Comparison of ENCODE assay signal across 1 cellular context in the genomic region with DNA sequence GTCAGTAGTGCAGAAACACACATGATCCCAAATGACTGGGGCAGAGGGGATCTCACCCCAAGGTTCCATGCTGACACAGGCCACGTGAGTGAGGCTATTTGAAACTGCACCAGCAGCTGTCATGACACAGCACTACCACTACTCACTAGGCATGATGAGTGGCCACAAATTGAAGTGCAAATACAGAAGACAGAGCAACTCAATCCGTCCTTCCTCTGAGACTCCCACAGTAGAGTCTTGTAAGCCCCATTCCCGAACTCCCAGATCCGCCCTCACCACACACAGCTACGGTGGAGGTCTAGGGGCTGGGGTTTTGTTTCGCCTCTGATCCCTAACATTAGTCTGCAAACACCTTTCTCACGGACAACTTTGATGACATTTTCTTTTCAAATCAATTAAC.
A peak's percentile ranks its signal among the peaks of the same experiment; 100 is the strongest.
TF ChIP-seq lines count a peak whose summit lies in the region.

No MANE protein-coding gene starts in this region.

TF ChIP-seq in K562, 482 proteins besides CTCF, POLR2A, EP300 and RAD21 (continued from another document and continues in another):
- TF ChIP-seq, protein P1, sequence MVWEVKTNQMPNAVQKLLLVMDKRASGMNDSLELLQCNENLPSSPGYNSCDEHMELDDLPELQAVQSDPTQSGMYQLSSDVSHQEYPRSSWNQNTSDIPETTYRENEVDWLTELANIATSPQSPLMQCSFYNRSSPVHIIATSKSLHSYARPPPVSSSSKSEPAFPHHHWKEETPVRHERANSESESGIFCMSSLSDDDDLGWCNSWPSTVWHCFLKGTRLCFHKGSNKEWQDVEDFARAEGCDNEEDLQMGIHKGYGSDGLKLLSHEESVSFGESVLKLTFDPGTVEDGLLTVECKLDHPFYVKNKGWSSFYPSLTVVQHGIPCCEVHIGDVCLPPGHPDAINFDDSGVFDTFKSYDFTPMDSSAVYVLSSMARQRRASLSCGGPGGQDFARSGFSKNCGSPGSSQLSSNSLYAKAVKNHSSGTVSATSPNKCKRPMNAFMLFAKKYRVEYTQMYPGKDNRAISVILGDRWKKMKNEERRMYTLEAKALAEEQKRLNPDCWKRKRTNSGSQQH (CRISPR knock-in tag; IDR thresholded peaks at IDR 0.05), result no peak
- TF ChIP-seq CBX2 (IDR thresholded peaks at IDR 0.05; ENCODE audit: insufficient read depth, low read length, poor library complexity, severe bottlenecking) (no peak), ELF4 (CRISPR knock-in tag; IDR thresholded peaks at IDR 0.05) (no peak), ZC3H4 (CRISPR knock-in tag; IDR thresholded peaks at IDR 0.05; ENCODE audit: borderline replicate concordance) (no peak), KLF6 (CRISPR knock-in tag; IDR thresholded peaks at IDR 0.05; ENCODE audit: borderline replicate concordance) (no peak), GABPA (tag; conservative IDR thresholded peaks at IDR 0.05; ENCODE audit: low read depth) (no peak), TSC22D4 (tag; IDR thresholded peaks at IDR 0.05) (no peak), ZFP36 (IDR thresholded peaks at IDR 0.05; ENCODE audit: low read depth, low read length, partially characterized antibody) (no peak), MTA2 (IDR thresholded peaks at IDR 0.05; ENCODE audit: low read depth) (no peak), ETV5 (CRISPR knock-in tag; IDR thresholded peaks at IDR 0.05; ENCODE audit: low read depth) (0 out of 2 replicates have a peak, but pooled peaks have one; percentile 41), SMC3 (conservative IDR thresholded peaks at IDR 0.05; ENCODE audit: insufficient read depth, low read depth, low read length) (no peak; the same call in 1 of the 2 replicates), PRPF4 (IDR thresholded peaks at IDR 0.05; ENCODE audit: insufficient read depth, low read depth, low read length, poor library complexity, severe bottlenecking) (no peak), EZH2 (IDR thresholded peaks at IDR 0.05; ENCODE audit: borderline replicate concordance, low read depth, low read length) (no peak), DNMT1 (IDR thresholded peaks at IDR 0.05) (no peak), CBX8 (IDR thresholded peaks at IDR 0.05; ENCODE audit: borderline replicate concordance, extremely low read depth, low read depth, low read length, poor library complexity, severe bottlenecking) (no peak), ZNF175 (CRISPR knock-in tag; IDR thresholded peaks at IDR 0.05; ENCODE audit: low read depth) (0 out of 2 replicates have a peak, but pooled peaks have one; percentile 30), RUNX1 (IDR thresholded peaks at IDR 0.05; ENCODE audit: low read depth) (peak; percentile 53; the same call in 1 of the 2 replicates), RAD51 (IDR thresholded peaks at IDR 0.05; ENCODE audit: borderline replicate concordance, low read depth) (peak; percentile 81), HEY1 (CRISPR knock-in tag; IDR thresholded peaks at IDR 0.05; ENCODE audit: borderline replicate concordance) (no peak), MEF2A (IDR thresholded peaks at IDR 0.05; ENCODE audit: control insufficient read depth, low read depth, low read length) (no peak), FOXK1 (CRISPR knock-in tag; IDR thresholded peaks at IDR 0.05; ENCODE audit: borderline replicate concordance) (no peak), MAFK (IDR thresholded peaks at IDR 0.05; ENCODE audit: low read length) (peak; percentile 95), SIN3A (IDR thresholded peaks at IDR 0.05; ENCODE audit: borderline replicate concordance in 2 of 2, control insufficient read depth in 1 of 2, low read depth in 2 of 2, low read length in 2 of 2) (peak; percentile 99), SIN3B (IDR thresholded peaks at IDR 0.05; ENCODE audit: low read depth) (no peak)
- TF ChIP-seq, protein P2, sequence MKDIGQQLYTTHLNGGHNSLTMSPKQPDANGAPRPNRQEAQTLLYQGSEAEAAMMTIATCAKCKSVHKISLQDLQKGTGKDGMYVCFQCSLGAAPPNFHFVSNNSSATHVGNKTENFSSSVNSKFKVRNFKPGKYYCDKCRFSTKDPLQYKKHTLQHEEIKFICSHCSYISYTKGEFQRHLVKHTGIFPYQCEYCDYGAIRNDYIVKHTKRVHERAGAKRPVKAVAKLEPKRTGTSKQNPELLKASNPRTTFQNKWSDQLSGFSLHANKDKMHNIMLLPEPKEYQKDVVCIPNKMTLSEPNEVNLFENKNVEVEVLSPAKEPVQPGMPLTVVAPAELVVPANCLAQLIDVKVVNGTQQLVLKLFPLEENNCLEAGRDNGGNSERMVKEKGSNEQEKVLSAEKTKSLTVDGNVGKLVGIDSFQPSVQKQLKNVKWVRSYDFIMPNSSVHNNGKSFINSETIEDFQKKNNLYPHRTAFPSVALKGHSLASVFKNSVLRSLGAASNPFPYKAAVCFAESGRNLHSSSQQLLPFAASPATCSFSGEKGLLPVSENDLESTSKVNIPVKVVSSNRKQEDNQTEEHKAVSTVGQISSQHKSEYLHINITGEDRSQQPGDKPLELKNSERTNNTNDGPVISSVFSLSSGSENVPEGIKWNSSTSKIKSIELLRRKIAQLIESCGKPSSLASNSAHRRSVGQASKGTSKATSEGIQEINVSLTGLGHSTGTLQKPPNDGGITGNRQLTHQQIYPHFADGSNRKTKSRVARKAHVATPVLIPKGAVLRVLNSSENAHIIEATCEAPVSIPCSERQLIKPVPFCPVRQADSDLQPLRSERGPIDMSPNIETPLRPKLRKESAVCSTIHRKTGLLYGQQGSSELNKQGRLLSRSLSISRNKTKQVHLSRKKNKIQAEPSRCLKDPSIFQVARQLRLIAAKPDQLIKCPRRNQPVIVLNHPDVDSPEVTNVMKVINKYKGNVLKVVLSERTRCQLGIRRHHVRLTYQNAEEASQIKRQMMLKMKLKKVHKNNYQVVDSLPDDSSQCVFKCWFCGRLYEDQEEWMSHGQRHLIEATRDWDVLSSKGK (CRISPR knock-in tag; IDR thresholded peaks at IDR 0.05), result no peak
- TF ChIP-seq, protein P3, sequence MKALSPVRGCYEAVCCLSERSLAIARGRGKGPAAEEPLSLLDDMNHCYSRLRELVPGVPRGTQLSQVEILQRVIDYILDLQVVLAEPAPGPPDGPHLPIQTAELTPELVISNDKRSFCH (CRISPR knock-in tag; IDR thresholded peaks at IDR 0.05), result no peak
- TF ChIP-seq, protein P3 (tag; IDR thresholded peaks at IDR 0.05), result 0 out of 2 replicates have a peak, but pooled peaks have one; percentile 63
- TF ChIP-seq, protein P4, sequence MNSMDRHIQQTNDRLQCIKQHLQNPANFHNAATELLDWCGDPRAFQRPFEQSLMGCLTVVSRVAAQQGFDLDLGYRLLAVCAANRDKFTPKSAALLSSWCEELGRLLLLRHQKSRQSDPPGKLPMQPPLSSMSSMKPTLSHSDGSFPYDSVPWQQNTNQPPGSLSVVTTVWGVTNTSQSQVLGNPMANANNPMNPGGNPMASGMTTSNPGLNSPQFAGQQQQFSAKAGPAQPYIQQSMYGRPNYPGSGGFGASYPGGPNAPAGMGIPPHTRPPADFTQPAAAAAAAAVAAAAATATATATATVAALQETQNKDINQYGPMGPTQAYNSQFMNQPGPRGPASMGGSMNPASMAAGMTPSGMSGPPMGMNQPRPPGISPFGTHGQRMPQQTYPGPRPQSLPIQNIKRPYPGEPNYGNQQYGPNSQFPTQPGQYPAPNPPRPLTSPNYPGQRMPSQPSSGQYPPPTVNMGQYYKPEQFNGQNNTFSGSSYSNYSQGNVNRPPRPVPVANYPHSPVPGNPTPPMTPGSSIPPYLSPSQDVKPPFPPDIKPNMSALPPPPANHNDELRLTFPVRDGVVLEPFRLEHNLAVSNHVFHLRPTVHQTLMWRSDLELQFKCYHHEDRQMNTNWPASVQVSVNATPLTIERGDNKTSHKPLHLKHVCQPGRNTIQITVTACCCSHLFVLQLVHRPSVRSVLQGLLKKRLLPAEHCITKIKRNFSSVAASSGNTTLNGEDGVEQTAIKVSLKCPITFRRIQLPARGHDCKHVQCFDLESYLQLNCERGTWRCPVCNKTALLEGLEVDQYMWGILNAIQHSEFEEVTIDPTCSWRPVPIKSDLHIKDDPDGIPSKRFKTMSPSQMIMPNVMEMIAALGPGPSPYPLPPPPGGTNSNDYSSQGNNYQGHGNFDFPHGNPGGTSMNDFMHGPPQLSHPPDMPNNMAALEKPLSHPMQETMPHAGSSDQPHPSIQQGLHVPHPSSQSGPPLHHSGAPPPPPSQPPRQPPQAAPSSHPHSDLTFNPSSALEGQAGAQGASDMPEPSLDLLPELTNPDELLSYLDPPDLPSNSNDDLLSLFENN (IDR thresholded peaks at IDR 0.05; ENCODE audit: low read depth in 2 of 2, low read length in 2 of 2), result peak; percentile 10 to 76; a peak in 2 of 4 replicates
- TF ChIP-seq, protein P5, sequence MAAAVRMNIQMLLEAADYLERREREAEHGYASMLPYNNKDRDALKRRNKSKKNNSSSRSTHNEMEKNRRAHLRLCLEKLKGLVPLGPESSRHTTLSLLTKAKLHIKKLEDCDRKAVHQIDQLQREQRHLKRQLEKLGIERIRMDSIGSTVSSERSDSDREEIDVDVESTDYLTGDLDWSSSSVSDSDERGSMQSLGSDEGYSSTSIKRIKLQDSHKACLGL (CRISPR knock-in tag; IDR thresholded peaks at IDR 0.05; ENCODE audit: borderline replicate concordance, poor library complexity, severe bottlenecking), result peak; percentile 84
- TF ChIP-seq, protein P6, sequence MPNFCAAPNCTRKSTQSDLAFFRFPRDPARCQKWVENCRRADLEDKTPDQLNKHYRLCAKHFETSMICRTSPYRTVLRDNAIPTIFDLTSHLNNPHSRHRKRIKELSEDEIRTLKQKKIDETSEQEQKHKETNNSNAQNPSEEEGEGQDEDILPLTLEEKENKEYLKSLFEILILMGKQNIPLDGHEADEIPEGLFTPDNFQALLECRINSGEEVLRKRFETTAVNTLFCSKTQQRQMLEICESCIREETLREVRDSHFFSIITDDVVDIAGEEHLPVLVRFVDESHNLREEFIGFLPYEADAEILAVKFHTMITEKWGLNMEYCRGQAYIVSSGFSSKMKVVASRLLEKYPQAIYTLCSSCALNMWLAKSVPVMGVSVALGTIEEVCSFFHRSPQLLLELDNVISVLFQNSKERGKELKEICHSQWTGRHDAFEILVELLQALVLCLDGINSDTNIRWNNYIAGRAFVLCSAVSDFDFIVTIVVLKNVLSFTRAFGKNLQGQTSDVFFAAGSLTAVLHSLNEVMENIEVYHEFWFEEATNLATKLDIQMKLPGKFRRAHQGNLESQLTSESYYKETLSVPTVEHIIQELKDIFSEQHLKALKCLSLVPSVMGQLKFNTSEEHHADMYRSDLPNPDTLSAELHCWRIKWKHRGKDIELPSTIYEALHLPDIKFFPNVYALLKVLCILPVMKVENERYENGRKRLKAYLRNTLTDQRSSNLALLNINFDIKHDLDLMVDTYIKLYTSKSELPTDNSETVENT (CRISPR knock-in tag; IDR thresholded peaks at IDR 0.05), result no peak
- TF ChIP-seq, protein P7, sequence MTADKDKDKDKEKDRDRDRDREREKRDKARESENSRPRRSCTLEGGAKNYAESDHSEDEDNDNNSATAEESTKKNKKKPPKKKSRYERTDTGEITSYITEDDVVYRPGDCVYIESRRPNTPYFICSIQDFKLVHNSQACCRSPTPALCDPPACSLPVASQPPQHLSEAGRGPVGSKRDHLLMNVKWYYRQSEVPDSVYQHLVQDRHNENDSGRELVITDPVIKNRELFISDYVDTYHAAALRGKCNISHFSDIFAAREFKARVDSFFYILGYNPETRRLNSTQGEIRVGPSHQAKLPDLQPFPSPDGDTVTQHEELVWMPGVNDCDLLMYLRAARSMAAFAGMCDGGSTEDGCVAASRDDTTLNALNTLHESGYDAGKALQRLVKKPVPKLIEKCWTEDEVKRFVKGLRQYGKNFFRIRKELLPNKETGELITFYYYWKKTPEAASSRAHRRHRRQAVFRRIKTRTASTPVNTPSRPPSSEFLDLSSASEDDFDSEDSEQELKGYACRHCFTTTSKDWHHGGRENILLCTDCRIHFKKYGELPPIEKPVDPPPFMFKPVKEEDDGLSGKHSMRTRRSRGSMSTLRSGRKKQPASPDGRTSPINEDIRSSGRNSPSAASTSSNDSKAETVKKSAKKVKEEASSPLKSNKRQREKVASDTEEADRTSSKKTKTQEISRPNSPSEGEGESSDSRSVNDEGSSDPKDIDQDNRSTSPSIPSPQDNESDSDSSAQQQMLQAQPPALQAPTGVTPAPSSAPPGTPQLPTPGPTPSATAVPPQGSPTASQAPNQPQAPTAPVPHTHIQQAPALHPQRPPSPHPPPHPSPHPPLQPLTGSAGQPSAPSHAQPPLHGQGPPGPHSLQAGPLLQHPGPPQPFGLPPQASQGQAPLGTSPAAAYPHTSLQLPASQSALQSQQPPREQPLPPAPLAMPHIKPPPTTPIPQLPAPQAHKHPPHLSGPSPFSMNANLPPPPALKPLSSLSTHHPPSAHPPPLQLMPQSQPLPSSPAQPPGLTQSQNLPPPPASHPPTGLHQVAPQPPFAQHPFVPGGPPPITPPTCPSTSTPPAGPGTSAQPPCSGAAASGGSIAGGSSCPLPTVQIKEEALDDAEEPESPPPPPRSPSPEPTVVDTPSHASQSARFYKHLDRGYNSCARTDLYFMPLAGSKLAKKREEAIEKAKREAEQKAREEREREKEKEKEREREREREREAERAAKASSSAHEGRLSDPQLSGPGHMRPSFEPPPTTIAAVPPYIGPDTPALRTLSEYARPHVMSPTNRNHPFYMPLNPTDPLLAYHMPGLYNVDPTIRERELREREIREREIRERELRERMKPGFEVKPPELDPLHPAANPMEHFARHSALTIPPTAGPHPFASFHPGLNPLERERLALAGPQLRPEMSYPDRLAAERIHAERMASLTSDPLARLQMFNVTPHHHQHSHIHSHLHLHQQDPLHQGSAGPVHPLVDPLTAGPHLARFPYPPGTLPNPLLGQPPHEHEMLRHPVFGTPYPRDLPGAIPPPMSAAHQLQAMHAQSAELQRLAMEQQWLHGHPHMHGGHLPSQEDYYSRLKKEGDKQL (CRISPR knock-in tag; IDR thresholded peaks at IDR 0.05; ENCODE audit: borderline replicate concordance), result no peak
- TF ChIP-seq, protein P8, sequence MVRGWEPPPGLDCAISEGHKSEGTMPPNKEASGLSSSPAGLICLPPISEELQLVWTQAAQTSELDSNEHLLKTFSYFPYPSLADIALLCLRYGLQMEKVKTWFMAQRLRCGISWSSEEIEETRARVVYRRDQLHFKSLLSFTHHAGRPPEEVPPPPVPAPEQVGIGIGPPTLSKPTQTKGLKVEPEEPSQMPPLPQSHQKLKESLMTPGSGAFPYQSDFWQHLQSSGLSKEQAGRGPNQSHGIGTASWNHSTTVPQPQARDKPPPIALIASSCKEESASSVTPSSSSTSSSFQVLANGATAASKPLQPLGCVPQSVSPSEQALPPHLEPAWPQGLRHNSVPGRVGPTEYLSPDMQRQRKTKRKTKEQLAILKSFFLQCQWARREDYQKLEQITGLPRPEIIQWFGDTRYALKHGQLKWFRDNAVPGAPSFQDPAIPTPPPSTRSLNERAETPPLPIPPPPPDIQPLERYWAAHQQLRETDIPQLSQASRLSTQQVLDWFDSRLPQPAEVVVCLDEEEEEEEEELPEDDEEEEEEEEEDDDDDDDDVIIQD (CRISPR knock-in tag; IDR thresholded peaks at IDR 0.05), result no peak
- TF ChIP-seq, protein P9, sequence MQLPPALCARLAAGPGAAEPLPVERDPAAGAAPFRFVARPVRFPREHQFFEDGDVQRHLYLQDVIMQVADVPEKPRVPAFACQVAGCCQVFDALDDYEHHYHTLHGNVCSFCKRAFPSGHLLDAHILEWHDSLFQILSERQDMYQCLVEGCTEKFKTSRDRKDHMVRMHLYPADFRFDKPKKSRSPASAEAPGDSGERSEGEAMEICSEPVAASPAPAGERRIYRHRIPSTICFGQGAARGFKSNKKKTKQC (CRISPR knock-in tag; IDR thresholded peaks at IDR 0.05), result no peak
